1 cellular context compared by ENCODE assay signal in genomic region chr19:6516018-6516658, GRCh38.
TF ChIP-seq lines count a peak whose summit lies in the region.

No MANE protein-coding gene starts in this region.

TF ChIP-seq in H1, 55 proteins besides CTCF, POLR2A, EP300 and RAD21:
- TF ChIP-seq KDM5A (IDR thresholded peaks at IDR 0.05; ENCODE audit: low read length) = no peak
- peak; percentile 72; the same call in 1 of the 2 replicates for TF ChIP-seq SP1 (IDR thresholded peaks at IDR 0.05; ENCODE audit: low read depth, low read length)
- TF ChIP-seq SAP30 (IDR thresholded peaks at IDR 0.05; ENCODE audit: insufficient read depth, insufficient replicate concordance, low read length) = peak; percentile 75
